ENCODE assay signal across 31 cellular contexts in genomic region chr2:40786636-40787035, GRCh38.
"Had no signal": no experiment of that assay in that cellular context is flagged by ENCODE, and none has a peak within 500 bp of the region (broad histone marks: within the 10 kb centered on the region; RNA-seq: fewer than 3 reads in every experiment).

No MANE protein-coding gene starts in this region.

- H3K36me3 ChIP-seq: ascending aorta, cardiac muscle cell, WERI-Rb-1 had no signal

- H3K4me3 ChIP-seq: ascending aorta, cardiac muscle cell had no signal

- H3K27me3 ChIP-seq: ascending aorta, cardiac muscle cell had no signal

- H3K9me3 ChIP-seq: ascending aorta had no signal

- ATAC-seq: activated CD4-positive, alpha-beta T cell treated with anti-CD3 and anti-CD28 coated beads for 36 hours; activated CD4-positive, CD25-positive, alpha-beta regulatory T cell treated with anti-CD3 and anti-CD28 coated beads, Interleukin-2, amount 50 U/mL, for 24 hours; activated CD8-positive, alpha-beta memory T cell treated with anti-CD3 and anti-CD28 coated beads, Interleukin-2, amount 10 ng/mL, durations not matched to agents 7 days and 5 days; activated CD8-positive, alpha-beta T cell treated with anti-CD3 and anti-CD28 coated beads, Interleukin-2, amount 10 ng/mL, durations not matched to agents 7 days and 5 days; activated naive CD8-positive, alpha-beta T cell treated with anti-CD3 and anti-CD28 coated beads, Interleukin-2, amount 50 U/mL, for 24 hours; WTC11 had no signal

- FAIRE-seq: bronchial epithelial cell had no signal

- H3K4me1 ChIP-seq: ascending aorta had no signal

- DNase-seq: activated CD4-positive, alpha-beta memory T cell treated with anti-CD3 and anti-CD28 coated beads, Interleukin-2, amount 10 ng/mL, durations not matched to agents 7 days and 5 days; activated CD4-positive, alpha-beta T cell treated with anti-CD3 and anti-CD28 coated beads for 1 hour; activated CD4-positive, alpha-beta T cell treated with anti-CD3 and anti-CD28 coated beads for 36 hours; activated CD4-positive, alpha-beta T cell treated with anti-CD3 and anti-CD28 coated beads for 48 hours; activated CD4-positive, alpha-beta T cell treated with anti-CD3 and anti-CD28 coated beads, Interleukin-2, amount 10 ng/mL, durations not matched to agents 7 days and 5 days; activated CD4-positive, alpha-beta T cell treated with anti-CD3 and anti-CD28 coated beads, Interleukin-2, amount 50 U/mL, for 48 hours; activated CD4-positive, CD25-positive, alpha-beta regulatory T cell; activated CD8-positive, alpha-beta memory T cell treated with anti-CD3 and anti-CD28 coated beads for 24 hours; activated CD8-positive, alpha-beta memory T cell treated with anti-CD3 and anti-CD28 coated beads, Interleukin-2, amount 10 ng/mL, durations not matched to agents 7 days and 5 days; activated CD8-positive, alpha-beta memory T cell treated with anti-CD3 and anti-CD28 coated beads, Interleukin-2, amount 50 U/mL, for 48 hours; activated CD8-positive, alpha-beta T cell treated with anti-CD3 and anti-CD28 coated beads, Interleukin-2, amount 10 ng/mL, durations not matched to agents 7 days and 5 days; activated effector memory CD4-positive, alpha-beta T cell treated with Interleukin-2 at 50 U/mL for 16 hours; activated gamma-delta T cell; activated naive CD4-positive, alpha-beta T cell treated with anti-CD3 and anti-CD28 coated beads, Interleukin-2, amount 10 ng/mL, durations not matched to agents 7 days and 5 days; activated naive CD4-positive, alpha-beta T cell treated with Interleukin-2 at 50 U/mL for 16 hours; activated naive CD8-positive, alpha-beta T cell treated with anti-CD3 and anti-CD28 coated beads, Interleukin-2, amount 10 ng/mL, durations not matched to agents 7 days and 5 days; activated naive CD8-positive, alpha-beta T cell treated with anti-CD3 and anti-CD28 coated beads, Interleukin-2, amount 50 U/mL, for 24 hours; activated T-cell treated with anti-CD3 and anti-CD28 coated beads, Interleukin-2, amount 50 U/mL, for 24 hours; activated T-cell treated with anti-CD3 and anti-CD28 coated beads, Interleukin-2, amount 50 U/mL, for 48 hours; amygdala; anterior cingulate cortex; caudate nucleus; cerebellar nuclear complex; T-helper 2 cell; T-helper 9 cell; WERI-Rb-1 had no signal

- H3K27ac ChIP-seq: ascending aorta, cardiac muscle cell, WERI-Rb-1 had no signal
